18 cellular contexts compared by ENCODE assay signal in the genomic region with DNA sequence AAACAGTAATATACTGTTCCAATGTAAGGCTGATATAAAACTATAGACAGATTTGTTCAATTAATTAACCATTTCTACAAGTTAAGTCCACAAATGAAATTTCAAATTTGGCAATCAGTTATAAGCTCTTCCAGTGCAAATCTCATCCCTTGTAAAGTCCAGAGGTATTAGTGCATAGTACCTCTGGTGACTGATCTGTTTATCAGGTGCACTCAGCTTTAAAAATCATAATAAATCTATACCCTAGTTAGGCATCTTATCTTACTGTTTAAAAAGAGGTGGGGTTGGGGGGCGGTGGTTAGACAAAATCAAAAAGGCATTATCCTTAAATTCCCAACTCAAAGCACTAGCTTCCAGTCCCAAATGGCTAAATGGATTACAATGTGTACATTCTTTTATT. TPM values are rescaled to one million over a fixed set of nuclear protein-coding genes. Genes with fewer than 3 reads are reported as not detected.
DNase-seq lines count a peak whose midpoint lies in the region; ATAC-seq, FAIRE-seq and TF ChIP-seq lines count a peak whose summit lies in the region.
"Had no signal": no experiment of that assay in that cellular context is flagged by ENCODE, and none has a peak within 500 bp of the region (broad histone marks: within the 10 kb centered on the region; RNA-seq: fewer than 3 reads in every experiment).

No MANE protein-coding gene starts in this region.

- H3K4me3 ChIP-seq in DND-41 (ENCODE audit: low read depth in 1 of 2, low read length in 2 of 2) (no peak overlapping the region), OCI-LY1 (ENCODE audit: low read depth, low read length, poor library complexity, severe bottlenecking) (peak overlapping the region; percentile 91), fibroblast of pulmonary artery (replicated peaks; ENCODE audit: low read depth, low read length) (peak overlapping the region; percentile 84), rectal smooth muscle tissue (ENCODE audit: low read length) (no peak overlapping the region)

- H3K9me3 ChIP-seq in DND-41 (ENCODE audit: insufficient read depth, low read length, severe bottlenecking) (no peaks in the 10 kb centered on the region), OCI-LY1 (ENCODE audit: low read length) (no peaks in the 10 kb centered on the region)

- DNase-seq in DND-41 (no peak), fibroblast of pulmonary artery (ENCODE audit: low read depth) (no peak), frontal cortex (ENCODE audit: low spot score in 2 of 2) (no peak), A172 (ENCODE audit: low spot score) (no peak), dedifferentiated amniotic fluid mesenchymal stem cell (ENCODE audit: extremely low spot score) (no peak), 8988T (no peak)
- DNase-seq: amniotic stem cell, NCI-H1930, NCI-H524 treated with DMSO at 0.1 percent for 48 hours had no signal

- H2AFZ ChIP-seq in DND-41 (ENCODE audit: low read depth, low read length) (no peak overlapping the region), OCI-LY1 (ENCODE audit: low read length) (no peak overlapping the region)

- no peaks in the 10 kb centered on the region for H3K9me2 ChIP-seq in OCI-LY1 (ENCODE audit: low read depth, low read length)

- H3K36me3 ChIP-seq in DND-41 (ENCODE audit: insufficient read depth, low read length) (no peaks in the 10 kb centered on the region; the same call in 1 of the 2 replicates), OCI-LY1 (ENCODE audit: insufficient read depth, low read length) (peaks cover 6% of the 10 kb centered on the region), rectal smooth muscle tissue (ENCODE audit: control insufficient read depth, insufficient read depth, low read length) (no peaks in the 10 kb centered on the region)

- FAIRE-seq in frontal cortex (lab: Jason Lieb, UNC) = no peak
- FAIRE-seq: RCC 7860 had no signal

- H3K27me3 ChIP-seq in DND-41 (ENCODE audit: insufficient read depth, low read length, poor library complexity) (no peaks in the 10 kb centered on the region), OCI-LY1 (ENCODE audit: insufficient read depth, low read length) (no peaks in the 10 kb centered on the region), rectal smooth muscle tissue (ENCODE audit: control insufficient read depth, insufficient read depth, low read length) (no peaks in the 10 kb centered on the region)

- H3K79me2 ChIP-seq in DND-41 (ENCODE audit: insufficient read depth, low read length) (peaks cover 88% of the 10 kb centered on the region), OCI-LY1 (ENCODE audit: insufficient read depth, low read length) (peaks cover 65% of the 10 kb centered on the region)

- H3K4me2 ChIP-seq in DND-41 (ENCODE audit: insufficient read depth, low read length) = peak overlapping the region; percentile 74; the same call in 1 of the 2 replicates
- H3K4me2 ChIP-seq in OCI-LY1 (ENCODE audit: low read length) = peak overlapping the region; percentile 71

- no peak overlapping the region for H3K27ac ChIP-seq in DND-41 (ENCODE audit: low read length)
- H3K27ac ChIP-seq in OCI-LY1 (ENCODE audit: low read depth, low read length, poor library complexity, severe bottlenecking) = peak overlapping the region; percentile 67
- peak overlapping the region; percentile 37 for H3K27ac ChIP-seq in rectal smooth muscle tissue (ENCODE audit: low read depth, low read length)
- H3K27ac ChIP-seq: HL-60, VCaP had no signal

- no peaks in the 10 kb centered on the region for H3F3A ChIP-seq in OCI-LY1 (ENCODE audit: insufficient read depth, low read length)

- no peak for TF ChIP-seq CTCF in DND-41 (IDR thresholded peaks at IDR 0.05; ENCODE audit: borderline replicate concordance, extremely low read depth, low read length, poor library complexity, severe bottlenecking)
- no peak for TF ChIP-seq CTCF in OCI-LY1 (IDR thresholded peaks at IDR 0.05; ENCODE audit: low read length)
- TF ChIP-seq CTCF in fibroblast of pulmonary artery (IDR thresholded peaks at IDR 0.05; ENCODE audit: low read length, missing control alignments) = no peak

- H3K9ac ChIP-seq in DND-41 (ENCODE audit: low read depth, low read length) = no peak overlapping the region
- H3K9ac ChIP-seq in OCI-LY1 (ENCODE audit: low read length) = peak overlapping the region; percentile 81
- no peak overlapping the region for H3K9ac ChIP-seq in rectal smooth muscle tissue (ENCODE audit: low read length)

- H4K20me1 ChIP-seq in DND-41 (ENCODE audit: insufficient read depth, low read length) (no peaks in the 10 kb centered on the region; the same call in 1 of the 2 replicates), OCI-LY1 (ENCODE audit: insufficient read depth, low read length) (no peaks in the 10 kb centered on the region)

- H3K4me1 ChIP-seq in DND-41 (ENCODE audit: insufficient read depth, low read length) (peaks cover 42% of the 10 kb centered on the region), OCI-LY1 (ENCODE audit: insufficient read depth, low read length, severe bottlenecking) (peaks cover 56% of the 10 kb centered on the region), rectal smooth muscle tissue (ENCODE audit: control insufficient read depth, insufficient read depth, low read length) (peaks cover 30% of the 10 kb centered on the region)

- no peak for ATAC-seq in DND-41 (ENCODE audit: insufficient read depth, low read depth)
- ATAC-seq: activated T-helper 17 cell treated with anti-CD3 and anti-CD28 coated beads, Interleukin-2, amount 50 U/mL, for 72 hours; esophagus mucosa; natural killer cell treated with Interleukin-12 subunit alpha and Interleukin-12 subunit beta and Interleukin-15 and Interleukin-18, amount 100 ng/mL, for 72 hours; stimulated activated memory B cell treated with anti-CD40 and anti-IgM and Interleukin-4, amounts not matched to agents 10 μg/mL and 1 μg/mL and 100 μg/mL, for 72 hours had no signal

RNA-seq across cellular contexts. Expression of a gene that starts 2.9 kb away (rescaled TPM):
- total RNA-seq in frontal cortex = 92.9 TPM
- 7.2 and 8.6 TPM in 2 replicates for total RNA-seq in A172 (2014; rRNA removed; shearing (Covaris generic))

Comparison
In these comparisons a context has a peak if more than half of its experiments do, and no peak if none do; other contexts are left out.
1. H3K4me3 ChIP-seq: peak in OCI-LY1 (single experiment) and fibroblast of pulmonary artery (single experiment); none in DND-41 (0 of 2) and rectal smooth muscle tissue (single experiment).